In the genomic region with DNA sequence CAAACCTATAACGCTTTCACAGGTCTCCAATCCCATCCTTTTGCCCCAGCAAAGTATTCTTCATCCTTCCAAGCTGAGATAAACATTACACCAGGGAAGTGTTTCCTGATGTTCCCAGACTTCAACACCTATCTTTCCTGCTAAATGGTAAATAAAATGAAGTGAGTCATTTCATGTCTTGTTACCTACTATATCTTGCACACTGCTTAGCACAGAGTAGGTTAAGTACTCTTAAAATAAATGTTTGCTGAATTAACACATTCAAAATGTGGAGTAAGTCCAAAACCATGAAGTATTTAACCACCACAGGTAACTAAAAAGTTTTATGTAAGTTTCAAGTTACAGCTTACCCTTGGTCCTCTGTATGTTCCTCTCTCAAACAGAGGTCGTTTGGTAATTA, we compare ENCODE assay signal across 10 cellular contexts. TPM values are rescaled to one million over a fixed set of nuclear protein-coding genes. Genes with fewer than 3 reads are reported as not detected.
DNase-seq lines count a peak whose midpoint lies in the region; ATAC-seq, FAIRE-seq and TF ChIP-seq lines count a peak whose summit lies in the region.
"Had no signal": no experiment of that assay in that cellular context is flagged by ENCODE, and none has a peak within 500 bp of the region (broad histone marks: within the 10 kb centered on the region; RNA-seq: fewer than 3 reads in every experiment).

No MANE protein-coding gene starts in this region.

- H3K27me3 Mint-ChIP-seq in MCF 10A (ENCODE audit: insufficient read depth, unreplicated experiment), result no peaks in the 10 kb centered on the region
- no peaks in the 10 kb centered on the region for H3K27me3 Mint-ChIP-seq in activated CD8-positive, alpha-beta T cell treated with anti-CD3 and anti-CD28 coated beads, Interleukin-2, amount 10 ng/mL, durations not matched to agents 7 days and 5 days (ENCODE audit: low read depth)

- TF ChIP-seq CTCF in MCF 10A (IDR thresholded peaks at IDR 0.05; ENCODE audit: unreplicated experiment) (no peak), breast epithelium (IDR thresholded peaks at IDR 0.05) (no peak), keratinocyte (optimal IDR thresholded peaks at IDR 0.05 in 1 of 3, IDR thresholded peaks at IDR 0.05 in 1 of 3, conservative IDR thresholded peaks at IDR 0.05 in 1 of 3; ENCODE audit: extremely low read depth in 1 of 3, insufficient read depth in 2 of 3, low read length in 3 of 3) (no peak), stomach (IDR thresholded peaks at IDR 0.05) (no peak), brain microvascular endothelial cell (IDR thresholded peaks at IDR 0.05; ENCODE audit: low read depth, low read length, missing control alignments) (no peak), foreskin keratinocyte (conservative IDR thresholded peaks at IDR 0.05) (no peak)

- intact Hi-C loops in MCF 10A (cut with micrococcal nuclease) (no loop called here), breast epithelium (cut with DNase I; ENCODE audit: low total_unique reads) (loop anchor here (2.0 kb wide), 1 partner anchor 16 kb away; no protein-coding TSS in a partner anchor), stomach (cut with DNase I; ENCODE audit: low total_unique reads) (no loop called here)

- H3K4me3 ChIP-seq in breast epithelium, result no peak overlapping the region
- peak overlapping the region in 1 of 3 experiments; percentile 17 for H3K4me3 ChIP-seq in keratinocyte (ENCODE audit: control insufficient read depth in 2 of 3, extremely low read depth in 1 of 3, insufficient read depth in 2 of 3, low read depth in 1 of 3, low read length in 3 of 3)
- H3K4me3 ChIP-seq in stomach, result peak overlapping the region in 1 of 4 donors; percentile 100
- no peak overlapping the region for H3K4me3 ChIP-seq in brain microvascular endothelial cell (ENCODE audit: low read depth, low read length)

- dilution Hi-C loops in keratinocyte (cut with MboI; ENCODE audit: extremely low pct_ligation_motif_present, low sequenced_read_pairs), result no loop called here

- ATAC-seq in activated CD8-positive, alpha-beta T cell treated with anti-CD3 and anti-CD28 coated beads, Interleukin-2, amount 10 ng/mL, durations not matched to agents 7 days and 5 days, result no peak
- no peak for ATAC-seq in foreskin keratinocyte

- H3K79me2 ChIP-seq in keratinocyte (ENCODE audit: control insufficient read depth, insufficient read depth, low read length), result peaks cover 88% of the 10 kb centered on the region

- H2AFZ ChIP-seq in keratinocyte (ENCODE audit: control insufficient read depth, low read length), result no peak overlapping the region

- no peaks in the 10 kb centered on the region for H3K36me3 ChIP-seq in breast epithelium
- H3K36me3 ChIP-seq in keratinocyte (ENCODE audit: control insufficient read depth in 2 of 2, extremely low read depth in 1 of 2, insufficient read depth in 2 of 2, low read length in 2 of 2), result no peaks in the 10 kb centered on the region
- peaks cover 0 to 18% (median 14%) of the 10 kb centered on the region in 4 donors for H3K36me3 ChIP-seq in stomach
- peaks cover 4% of the 10 kb centered on the region for H3K36me3 ChIP-seq in brain microvascular endothelial cell (replicated peaks)

- H3K4me3 Mint-ChIP-seq in MCF 10A (ENCODE audit: unreplicated experiment), result no peak overlapping the region
- no peak overlapping the region for H3K4me3 Mint-ChIP-seq in activated CD8-positive, alpha-beta T cell treated with anti-CD3 and anti-CD28 coated beads, Interleukin-2, amount 10 ng/mL, durations not matched to agents 7 days and 5 days

- H3K9me3 Mint-ChIP-seq in MCF 10A (ENCODE audit: unreplicated experiment), result no peaks in the 10 kb centered on the region
- no peaks in the 10 kb centered on the region for H3K9me3 Mint-ChIP-seq in activated CD8-positive, alpha-beta T cell treated with anti-CD3 and anti-CD28 coated beads, Interleukin-2, amount 10 ng/mL, durations not matched to agents 7 days and 5 days (ENCODE audit: insufficient read depth)

- H3K4me1 Mint-ChIP-seq in MCF 10A (ENCODE audit: insufficient read depth, unreplicated experiment), result peaks cover 37% of the 10 kb centered on the region
- peaks cover 40% of the 10 kb centered on the region for H3K4me1 Mint-ChIP-seq in activated CD8-positive, alpha-beta T cell treated with anti-CD3 and anti-CD28 coated beads, Interleukin-2, amount 10 ng/mL, durations not matched to agents 7 days and 5 days (ENCODE audit: low read depth)

- no peaks in the 10 kb centered on the region for H4K20me1 ChIP-seq in keratinocyte (ENCODE audit: control insufficient read depth, extremely low read depth, insufficient read depth, low read length)

- H3K36me3 Mint-ChIP-seq in MCF 10A (ENCODE audit: insufficient read depth, unreplicated experiment), result peaks cover 39% of the 10 kb centered on the region
- peaks cover 47% of the 10 kb centered on the region for H3K36me3 Mint-ChIP-seq in activated CD8-positive, alpha-beta T cell treated with anti-CD3 and anti-CD28 coated beads, Interleukin-2, amount 10 ng/mL, durations not matched to agents 7 days and 5 days (ENCODE audit: low read depth)

- TF ChIP-seq EP300 in stomach (IDR thresholded peaks at IDR 0.05), result no peak

- in situ Hi-C loops in brain microvascular endothelial cell (cut with HindIII; ENCODE audit: low pct_ligation_motif_present, low sequenced_read_pairs), result no loop called here

- peaks cover 4 to 17% of the 10 kb centered on the region in 2 donors for H3K4me1 ChIP-seq in breast epithelium
- peaks cover 23% of the 10 kb centered on the region for H3K4me1 ChIP-seq in keratinocyte (ENCODE audit: control insufficient read depth, extremely low read depth, insufficient read depth, low read length)
- peaks cover 40 to 85% (median 60%) of the 10 kb centered on the region in 4 donors for H3K4me1 ChIP-seq in stomach
- H3K4me1 ChIP-seq in foreskin keratinocyte, result peaks cover 31% of the 10 kb centered on the region

- no peak overlapping the region for H3K9ac ChIP-seq in keratinocyte (ENCODE audit: control insufficient read depth, extremely low read depth, insufficient read depth, low read length)

- H3K9me3 ChIP-seq in breast epithelium (no peaks in the 10 kb centered on the region), keratinocyte (ENCODE audit: control insufficient read depth, low read depth, low read length) (no peaks in the 10 kb centered on the region), stomach (no peaks in the 10 kb centered on the region)

- BruUV-seq in MCF 10A (replicated peaks; lab: Mats Ljungman, UMichigan), result no TSS peak

- no peak for FAIRE-seq in keratinocyte (lab: Jason Lieb, UNC)
- FAIRE-seq: HTR-8/SVneo had no signal

- no peaks in the 10 kb centered on the region for H3K27me3 ChIP-seq in breast epithelium
- H3K27me3 ChIP-seq in keratinocyte (ENCODE audit: control insufficient read depth, extremely low read depth, insufficient read depth, low read length), result no peaks in the 10 kb centered on the region
- H3K27me3 ChIP-seq in stomach, result no peaks in the 10 kb centered on the region
- H3K27me3 ChIP-seq in brain microvascular endothelial cell (replicated peaks), result no peaks in the 10 kb centered on the region
- no peaks in the 10 kb centered on the region for H3K27me3 ChIP-seq in foreskin keratinocyte

- no peak for TF ChIP-seq POLR2A in breast epithelium (IDR thresholded peaks at IDR 0.05)
- no peak for TF ChIP-seq POLR2A in stomach (IDR thresholded peaks at IDR 0.05)

- H3K9me1 ChIP-seq in keratinocyte (ENCODE audit: control insufficient read depth, extremely low read depth, insufficient read depth, low read length), result no peaks in the 10 kb centered on the region

- CTCF ChIA-PET in MCF 10A (lab: Yijun Ruan, JAX), result interaction anchor here (0.6 to 1.5 kb wide), 4 partner anchors 11 to 120 kb away, joined by 3 to 6 read pairs (median 4); no protein-coding TSS in a partner anchor
- CTCF ChIA-PET in activated CD8-positive, alpha-beta T cell treated with anti-CD3 and anti-CD28 coated beads, Interleukin-2, amount 10 ng/mL, durations not matched to agents 7 days and 5 days (lab: Charles Lee), result interaction anchor here (1.1 to 2.0 kb wide), 4 partner anchors 9 to 93 kb away, joined by 4 to 12 read pairs (median 8); no protein-coding TSS in a partner anchor

- H3K27ac ChIP-seq in breast epithelium (no peak overlapping the region), keratinocyte (ENCODE audit: control insufficient read depth, insufficient read depth, low read length) (peak overlapping the region; percentile 25), stomach (peak overlapping the region in 4 of 5 donors; percentile 14 to 95 (median 53)), brain microvascular endothelial cell (no peak overlapping the region), foreskin keratinocyte (no peak overlapping the region)
- H3K27ac ChIP-seq: coronary artery had no signal

- DNase-seq in MCF 10A (ENCODE audit: unreplicated experiment) (peak; percentile 9), breast epithelium (ENCODE audit: low spot score in 2 of 2) (no peak), keratinocyte (ENCODE audit: low read depth, low spot score) (no peak), stomach (no peak), brain microvascular endothelial cell (no peak), foreskin keratinocyte (no peak)
- no peak for DNase-seq in activated CD8-positive, alpha-beta T cell treated with anti-CD3 and anti-CD28 coated beads, Interleukin-2, amount 10 ng/mL, durations not matched to agents 7 days and 5 days
- DNase-seq in stimulated activated CD4-positive, alpha-beta T cell treated with anti-CD3 and anti-CD28 coated beads, Interleukin-12 subunit alpha, Interleukin-12 subunit beta, amount 100 ng/mL, for 4 hours, result no peak

- peak overlapping the region; percentile 17 for H3K4me2 ChIP-seq in keratinocyte (ENCODE audit: control insufficient read depth, extremely low read depth, insufficient read depth, low read depth, low read length)

- WGBS in stomach, 5 donors, result 43 to 50% (median 47%) methylated on average over 2 of the region's 2 CpGs

- peak overlapping the region; percentile 20 for H3K27ac Mint-ChIP-seq in MCF 10A (ENCODE audit: low read depth, unreplicated experiment)
- H3K27ac Mint-ChIP-seq in activated CD8-positive, alpha-beta T cell treated with anti-CD3 and anti-CD28 coated beads, Interleukin-2, amount 10 ng/mL, durations not matched to agents 7 days and 5 days, result peak overlapping the region; percentile 56

- POLR2A ChIA-PET in MCF 10A (lab: Yijun Ruan, JAX), result interaction anchor here (0.9 to 6.9 kb wide), 12 partner anchors 9 to 938 kb away, joined by 3 to 126 read pairs (median 6); partner anchors contain the start of genes NDFIP2 and SPRY2
- POLR2A ChIA-PET in activated CD8-positive, alpha-beta T cell treated with anti-CD3 and anti-CD28 coated beads, Interleukin-2, amount 10 ng/mL, durations not matched to agents 7 days and 5 days (lab: Charles Lee), result no interaction called here

RNA-seq across cellular contexts. Expression of gene RBM26, which starts 3.4 kb away (rescaled TPM):
- total RNA-seq in MCF 10A (2022) (60.5 and 72.6 TPM in 2 replicates), breast epithelium (10 to 100 TPM; 31.7 to 70.1 (median 43.6) TPM), stomach (10 to 100 TPM; 14.8 to 76.9 (median 40.6) TPM), foreskin keratinocyte (29.6 and 33.1 TPM in 2 replicates)
- 10 to 100 TPM; 50.6 to 52.0 TPM for total RNA-seq in activated CD8-positive, alpha-beta T cell treated with anti-CD3 and anti-CD28 coated beads, Interleukin-2, amount 10 ng/mL, durations not matched to agents 7 days and 5 days
- polyA plus RNA-seq in keratinocyte (15.0 to 28.4 TPM (median 19.6 TPM) in 3 replicates), stomach (10 to 100 TPM in 1 of 3 donors, 1 to 10 TPM in 2; 6.1 to 21.8 (median 7.8) TPM), foreskin keratinocyte (9.7 and 12.1 TPM in 2 replicates)
- polyA plus RNA-seq in keratinocyte (2011; ENCODE audit: low read depth), result 18.0 TPM
- polyA plus RNA-seq in keratinocyte (2011; cell fraction: cytosol; rRNA removed), result 8.5 and 14.0 TPM in 2 replicates
- 46.8 and 66.8 TPM in 2 replicates for polyA plus RNA-seq in keratinocyte (2011; cell fraction: nucleus; rRNA removed)
- polyA plus RNA-seq in keratinocyte (2012; ENCODE audit: low replicate concordance), result 14.4 and 20.0 TPM in 2 replicates
- polyA minus RNA-seq in keratinocyte, result 9.1 to 23.9 TPM (median 11.4 TPM) in 3 replicates
- 8.4 TPM for polyA minus RNA-seq in keratinocyte (2011; cell fraction: cytosol; rRNA and poly(A)+ RNA removed)
- 23.6 and 42.4 TPM in 2 replicates for polyA minus RNA-seq in keratinocyte (2011; cell fraction: nucleus; rRNA and poly(A)+ RNA removed)

Comparison
In these comparisons a context has a peak if more than half of its experiments do, and no peak if none do; other contexts are left out.
1. H3K27ac ChIP-seq: peak in keratinocyte (single experiment) and stomach (4 of 5); none in breast epithelium (0 of 2), brain microvascular endothelial cell (single experiment) and foreskin keratinocyte (single experiment).